ENCODE assay signal across 1 cellular context in genomic region chrX:153478746-153479145, GRCh38.
TF ChIP-seq lines count a peak whose summit lies in the region.

No MANE protein-coding gene starts in this region.

TF ChIP-seq in HepG2, 621 proteins besides CTCF, POLR2A, EP300 and RAD21:
- TF ChIP-seq, protein P1, sequence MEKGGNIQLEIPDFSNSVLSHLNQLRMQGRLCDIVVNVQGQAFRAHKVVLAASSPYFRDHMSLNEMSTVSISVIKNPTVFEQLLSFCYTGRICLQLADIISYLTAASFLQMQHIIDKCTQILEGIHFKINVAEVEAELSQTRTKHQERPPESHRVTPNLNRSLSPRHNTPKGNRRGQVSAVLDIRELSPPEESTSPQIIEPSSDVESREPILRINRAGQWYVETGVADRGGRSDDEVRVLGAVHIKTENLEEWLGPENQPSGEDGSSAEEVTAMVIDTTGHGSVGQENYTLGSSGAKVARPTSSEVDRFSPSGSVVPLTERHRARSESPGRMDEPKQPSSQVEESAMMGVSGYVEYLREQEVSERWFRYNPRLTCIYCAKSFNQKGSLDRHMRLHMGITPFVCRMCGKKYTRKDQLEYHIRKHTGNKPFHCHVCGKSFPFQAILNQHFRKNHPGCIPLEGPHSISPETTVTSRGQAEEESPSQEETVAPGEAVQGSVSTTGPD (CRISPR knock-in tag; IDR thresholded peaks at IDR 0.05) = no peak
- TF ChIP-seq, protein P2, sequence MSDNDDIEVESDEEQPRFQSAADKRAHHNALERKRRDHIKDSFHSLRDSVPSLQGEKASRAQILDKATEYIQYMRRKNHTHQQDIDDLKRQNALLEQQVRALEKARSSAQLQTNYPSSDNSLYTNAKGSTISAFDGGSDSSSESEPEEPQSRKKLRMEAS (IDR thresholded peaks at IDR 0.05) = peak; percentile 69; the same call in 1 of the 2 replicates
- TF ChIP-seq KDM1A (CRISPR knock-in tag; IDR thresholded peaks at IDR 0.05) (no peak), ZFX (CRISPR knock-in tag; IDR thresholded peaks at IDR 0.05; ENCODE audit: low read depth) (0 out of 2 replicates have a peak, but pooled peaks have one; percentile 24), YY1 (IDR thresholded peaks at IDR 0.05; ENCODE audit: insufficient read depth, insufficient replicate concordance, low read depth, low read length) (peak; percentile 12)
- TF ChIP-seq, protein P3, sequence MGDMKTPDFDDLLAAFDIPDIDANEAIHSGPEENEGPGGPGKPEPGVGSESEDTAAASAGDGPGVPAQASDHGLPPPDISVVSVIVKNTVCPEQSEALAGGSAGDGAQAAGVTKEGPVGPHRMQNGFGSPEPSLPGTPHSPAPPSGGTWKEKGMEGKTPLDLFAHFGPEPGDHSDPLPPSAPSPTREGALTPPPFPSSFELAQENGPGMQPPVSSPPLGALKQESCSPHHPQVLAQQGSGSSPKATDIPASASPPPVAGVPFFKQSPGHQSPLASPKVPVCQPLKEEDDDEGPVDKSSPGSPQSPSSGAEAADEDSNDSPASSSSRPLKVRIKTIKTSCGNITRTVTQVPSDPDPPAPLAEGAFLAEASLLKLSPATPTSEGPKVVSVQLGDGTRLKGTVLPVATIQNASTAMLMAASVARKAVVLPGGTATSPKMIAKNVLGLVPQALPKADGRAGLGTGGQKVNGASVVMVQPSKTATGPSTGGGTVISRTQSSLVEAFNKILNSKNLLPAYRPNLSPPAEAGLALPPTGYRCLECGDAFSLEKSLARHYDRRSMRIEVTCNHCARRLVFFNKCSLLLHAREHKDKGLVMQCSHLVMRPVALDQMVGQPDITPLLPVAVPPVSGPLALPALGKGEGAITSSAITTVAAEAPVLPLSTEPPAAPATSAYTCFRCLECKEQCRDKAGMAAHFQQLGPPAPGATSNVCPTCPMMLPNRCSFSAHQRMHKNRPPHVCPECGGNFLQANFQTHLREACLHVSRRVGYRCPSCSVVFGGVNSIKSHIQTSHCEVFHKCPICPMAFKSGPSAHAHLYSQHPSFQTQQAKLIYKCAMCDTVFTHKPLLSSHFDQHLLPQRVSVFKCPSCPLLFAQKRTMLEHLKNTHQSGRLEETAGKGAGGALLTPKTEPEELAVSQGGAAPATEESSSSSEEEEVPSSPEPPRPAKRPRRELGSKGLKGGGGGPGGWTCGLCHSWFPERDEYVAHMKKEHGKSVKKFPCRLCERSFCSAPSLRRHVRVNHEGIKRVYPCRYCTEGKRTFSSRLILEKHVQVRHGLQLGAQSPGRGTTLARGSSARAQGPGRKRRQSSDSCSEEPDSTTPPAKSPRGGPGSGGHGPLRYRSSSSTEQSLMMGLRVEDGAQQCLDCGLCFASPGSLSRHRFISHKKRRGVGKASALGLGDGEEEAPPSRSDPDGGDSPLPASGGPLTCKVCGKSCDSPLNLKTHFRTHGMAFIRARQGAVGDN (CRISPR knock-in tag; IDR thresholded peaks at IDR 0.05) = peak; percentile 56
